19 cellular contexts compared by ENCODE assay signal in the genomic region with DNA sequence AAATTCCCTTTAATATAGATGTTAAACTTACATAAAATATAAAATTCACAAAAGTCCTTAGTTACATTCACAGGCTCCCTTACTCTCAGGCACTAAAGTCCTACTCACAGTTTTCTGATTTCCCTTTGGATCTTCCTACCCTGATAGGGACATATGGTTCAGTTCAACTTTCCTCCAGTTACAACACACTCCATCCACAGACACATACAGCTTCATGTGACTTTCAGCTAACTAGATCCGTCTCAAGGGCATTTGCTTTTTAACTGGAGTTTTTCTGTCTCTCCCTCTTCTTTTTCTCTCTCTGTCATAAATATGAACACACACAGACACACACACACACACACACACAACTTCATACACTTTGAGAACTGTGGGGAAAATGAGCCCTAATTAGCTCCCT.
"Had no signal": no experiment of that assay in that cellular context is flagged by ENCODE, and none has a peak within 500 bp of the region (broad histone marks: within the 10 kb centered on the region; RNA-seq: fewer than 3 reads in every experiment).

No MANE protein-coding gene starts in this region.

- DNase-seq: central memory CD4-positive, alpha-beta T cell; effector memory CD4-positive, alpha-beta T cell; foreskin keratinocyte; head of caudate nucleus; kidney glomerular epithelial cell; left lung; lower lobe of right lung; naive B cell; nephron progenitor cell; small intestine; stimulated activated CD4-positive, alpha-beta T cell treated with anti-CD3 and anti-CD28 coated beads, Interleukin-12 subunit alpha, Interleukin-12 subunit beta, amount 100 ng/mL, for 4 hours; stimulated activated naive CD4-positive, alpha-beta T cell; stomach; substantia nigra; transverse colon had no signal

- H3K27ac Mint-ChIP-seq: memory B cell, naive B cell, nephron progenitor cell had no signal

- H3K36me3 Mint-ChIP-seq: memory B cell, naive B cell had no signal

- H3K9me3 Mint-ChIP-seq: memory B cell, nephron progenitor cell had no signal

- H3K4me3 ChIP-seq: hepatocyte, left lung, lower lobe of right lung, right atrium auricular region, stomach, thoracic aorta, transverse colon had no signal

- H3K27me3 Mint-ChIP-seq: memory B cell, naive B cell had no signal

- H3K36me3 ChIP-seq: left lung, lower lobe of right lung, right atrium auricular region, stomach, thoracic aorta, transverse colon had no signal

- H3K4me2 ChIP-seq: hepatocyte had no signal

- H3K9me3 ChIP-seq: left lung, lower lobe of right lung, right atrium auricular region, stomach, thoracic aorta, transverse colon had no signal

- H3K4me1 Mint-ChIP-seq: memory B cell, naive B cell had no signal

- H2AFZ ChIP-seq: hepatocyte had no signal

- H3K4me1 ChIP-seq: foreskin keratinocyte, left lung, lower lobe of right lung, right atrium auricular region, transverse colon had no signal

- H3K27me3 ChIP-seq: foreskin keratinocyte, hepatocyte, left lung, right atrium auricular region, stomach, transverse colon had no signal

- H3K27ac ChIP-seq: foreskin keratinocyte, hepatocyte, left lung, lower lobe of right lung, right atrium auricular region, stomach, thoracic aorta, transverse colon had no signal

- H3K4me3 Mint-ChIP-seq: memory B cell, nephron progenitor cell had no signal
